Comparison of ENCODE assay signal across 16 cellular contexts in genomic region chr5:40554794-40555193, GRCh38.
DNase-seq lines count a peak whose midpoint lies in the region; ATAC-seq, FAIRE-seq and TF ChIP-seq lines count a peak whose summit lies in the region.
"Had no signal": no experiment of that assay in that cellular context is flagged by ENCODE, and none has a peak within 500 bp of the region (broad histone marks: within the 10 kb centered on the region; RNA-seq: fewer than 3 reads in every experiment).

No MANE protein-coding gene starts in this region.

- TF ChIP-seq EP300 in transverse colon (IDR thresholded peaks at IDR 0.05; ENCODE audit: low read depth) = no peak
- TF ChIP-seq EP300 in HepG2 (IDR thresholded peaks at IDR 0.05; ENCODE audit: low read depth in 2 of 2, low read length in 2 of 2) = no peak
- TF ChIP-seq EP300 in HepG2 (CRISPR knock-in tag; IDR thresholded peaks at IDR 0.05; ENCODE audit: borderline replicate concordance) = no peak

- CTCF ChIA-PET in HepG2 (lab: Yijun Ruan, JAX; ENCODE audit: low intra/inter-chr PET ratio, low total read pairs) = no interaction called here

- no peak overlapping the region for H2AFZ ChIP-seq in HepG2 (ENCODE audit: low read length)

- H3K27me3 ChIP-seq in RWPE2 (ENCODE audit: insufficient read depth, poor library complexity, severe bottlenecking) = no peaks in the 10 kb centered on the region
- no peaks in the 10 kb centered on the region for H3K27me3 ChIP-seq in transverse colon
- no peaks in the 10 kb centered on the region for H3K27me3 ChIP-seq in foreskin keratinocyte
- H3K27me3 ChIP-seq in HepG2 (ENCODE audit: control insufficient read depth in 1 of 2, insufficient read depth in 2 of 2, low read length in 2 of 2) = no peaks in the 10 kb centered on the region
- H3K27me3 ChIP-seq: BLaER1 had no signal

- no peak overlapping the region for H3K27ac Mint-ChIP-seq in activated naive CD4-positive, alpha-beta T cell treated with anti-CD3 and anti-CD28 coated beads, Interleukin-2, amount 50 U/mL, for 72 hours
- H3K27ac Mint-ChIP-seq: CD8-positive, alpha-beta memory T cell; H9 had no signal

- peaks cover 0 to 9% of the 10 kb centered on the region in 2 donors for H3K36me3 Mint-ChIP-seq in activated naive CD4-positive, alpha-beta T cell treated with anti-CD3 and anti-CD28 coated beads, Interleukin-2, amount 50 U/mL, for 72 hours
- H3K36me3 Mint-ChIP-seq: CD8-positive, alpha-beta memory T cell had no signal

- H3K4me1 ChIP-seq in RWPE2 (ENCODE audit: insufficient read depth, poor library complexity, severe bottlenecking) (peaks cover 39% of the 10 kb centered on the region), transverse colon (peaks cover 0 to 14% (median 4%) of the 10 kb centered on the region in 4 donors), foreskin keratinocyte (peaks cover 15% of the 10 kb centered on the region), HepG2 (ENCODE audit: insufficient read depth, low read length) (peaks cover 22% of the 10 kb centered on the region; the same call in 1 of the 2 replicates)
- H3K4me1 ChIP-seq: BLaER1 had no signal

- DNase-seq in EH (ENCODE audit: low read depth) (peak; percentile 13), LNCaP clone FGC (ENCODE audit: low read depth) (peak; percentile 61), RWPE2 (ENCODE audit: low spot score) (no peak), transverse colon (peak; percentile 14), foreskin keratinocyte (no peak), HepG2 (ENCODE audit: low spot score) (no peak)
- no peak for DNase-seq in activated naive CD4-positive, alpha-beta T cell treated with anti-CD3 and anti-CD28 coated beads, Interleukin-2, amount 50 U/mL, for 72 hours (ENCODE audit: low spot score in 2 of 2)
- DNase-seq: AML-193; Calu3; CD8-positive, alpha-beta memory T cell; DMS 273 treated with DMSO at 0.1 percent for 48 hours; GOT3; H9 had no signal

- no peaks in the 10 kb centered on the region for H3K9me3 Mint-ChIP-seq in activated naive CD4-positive, alpha-beta T cell treated with anti-CD3 and anti-CD28 coated beads, Interleukin-2, amount 50 U/mL, for 72 hours

- in situ Hi-C loops in transverse colon (cut with MboI; ENCODE audit: low pct_ligation_motif_present in 1 of 4, low pct_unique_long_range_greater_than_20kb in 1 of 4, low sequenced_read_pairs in 3 of 4) = no loop called here
- in situ Hi-C loops in HepG2 (cut with HindIII; ENCODE audit: extremely low pct_ligation_motif_present, low pct_unique_long_range_greater_than_20kb) = no loop called here

- no peak for TF ChIP-seq RAD21 in HepG2 (CRISPR knock-in tag; IDR thresholded peaks at IDR 0.05)

- H3K9me3 ChIP-seq in RWPE2 (ENCODE audit: severe bottlenecking) (no peaks in the 10 kb centered on the region), transverse colon (no peaks in the 10 kb centered on the region), HepG2 (ENCODE audit: low read length) (no peaks in the 10 kb centered on the region)
- H3K9me3 ChIP-seq: BLaER1 had no signal

- H3K36me3 ChIP-seq in RWPE2 (ENCODE audit: low read depth) (no peaks in the 10 kb centered on the region; the same call in 1 of the 2 replicates), transverse colon (no peaks in the 10 kb centered on the region), HepG2 (replicated peaks in 1 of 2; ENCODE audit: control insufficient read depth in 1 of 2, insufficient read depth in 2 of 2, low read length in 2 of 2) (no peaks in the 10 kb centered on the region)
- H3K36me3 ChIP-seq: BLaER1 had no signal

- H3K4me2 ChIP-seq in HepG2 (ENCODE audit: low read depth, low read length) = no peak overlapping the region
- H3K4me2 ChIP-seq: BLaER1 had no signal

- TF ChIP-seq CTCF in LNCaP clone FGC (IDR thresholded peaks at IDR 0.05; ENCODE audit: control insufficient read depth, extremely low read depth, insufficient read depth) = no peak
- TF ChIP-seq CTCF in RWPE2 (IDR thresholded peaks at IDR 0.05; ENCODE audit: poor library complexity, severe bottlenecking) = no peak
- no peak for TF ChIP-seq CTCF in transverse colon (IDR thresholded peaks at IDR 0.05)
- no peak for TF ChIP-seq CTCF in foreskin keratinocyte (conservative IDR thresholded peaks at IDR 0.05)
- TF ChIP-seq CTCF in HepG2 (CRISPR knock-in tag; IDR thresholded peaks at IDR 0.05) = no peak

- POLR2A ChIA-PET in HepG2 (lab: Yijun Ruan, JAX) = no interaction called here

- 68 to 78% methylated on average over 1 of the region's 1 CpG for WGBS in transverse colon (ENCODE audit: low coverage in 1 of 2), 2 donors
- 45% methylated on average over 1 of the region's 1 CpG for WGBS in HepG2 (ENCODE audit: low lambda C conversion rate)

- no peaks in the 10 kb centered on the region for H3K79me2 ChIP-seq in HepG2 (ENCODE audit: insufficient read depth, low read length)

- H3K27ac ChIP-seq in RWPE2 (ENCODE audit: poor library complexity, severe bottlenecking) (peak overlapping the region; percentile 100), transverse colon (no peak overlapping the region), foreskin keratinocyte (no peak overlapping the region), HepG2 (ENCODE audit: extremely low read length, insufficient read depth, low read length) (no peak overlapping the region)
- H3K27ac ChIP-seq: BLaER1 had no signal

- FAIRE-seq in HepG2 (lab: Jason Lieb, UNC) = no peak
- FAIRE-seq: GM12878, K562 had no signal

- TF ChIP-seq POLR2A in transverse colon (IDR thresholded peaks at IDR 0.05) (no peak), HepG2 (IDR thresholded peaks at IDR 0.05; ENCODE audit: insufficient read depth in 1 of 2, low read depth in 2 of 2, low read length in 2 of 2) (no peak)

- no TSS peak for BruUV-seq in HepG2 (replicated peaks; lab: Mats Ljungman, UMichigan)

- H3K4me3 ChIP-seq in LNCaP clone FGC (ENCODE audit: low read depth, low read length) = no peak overlapping the region
- no peak overlapping the region for H3K4me3 ChIP-seq in RWPE2 (ENCODE audit: severe bottlenecking)
- H3K4me3 ChIP-seq in transverse colon = no peak overlapping the region
- H3K4me3 ChIP-seq in HepG2 (replicated peaks in 1 of 3; ENCODE audit: insufficient read depth in 1 of 3, low read depth in 2 of 3, low read length in 3 of 3) = no peak overlapping the region
- H3K4me3 ChIP-seq: BLaER1, GM12878, K562 had no signal

- intact Hi-C loops in transverse colon (cut with DNase I; ENCODE audit: low total_unique reads) = no loop called here
- intact Hi-C loops in HepG2 (cut with micrococcal nuclease; ENCODE audit: unreplicated experiment) = no loop called here

- H4K20me1 ChIP-seq in HepG2 (ENCODE audit: insufficient read depth, low read length) = no peaks in the 10 kb centered on the region
- H4K20me1 ChIP-seq: BLaER1 had no signal

- no peak overlapping the region for H3K9ac ChIP-seq in HepG2 (ENCODE audit: insufficient read depth, low read depth, low read length)
- H3K9ac ChIP-seq: BLaER1 had no signal

- ATAC-seq in RWPE2 (ENCODE audit: low read depth) (no peak), foreskin keratinocyte (no peak), HepG2 (no peak)
- no peak for ATAC-seq in activated naive CD4-positive, alpha-beta T cell treated with anti-CD3 and anti-CD28 coated beads, Interleukin-2, amount 50 U/mL, for 72 hours
- ATAC-seq: GM12878, K562 had no signal

TF ChIP-seq in HepG2, 621 proteins besides CTCF, POLR2A, EP300 and RAD21:
- TF ChIP-seq ZNF790 (CRISPR knock-in tag; IDR thresholded peaks at IDR 0.05; ENCODE audit: borderline replicate concordance) (no peak), ZNF780A (CRISPR knock-in tag; IDR thresholded peaks at IDR 0.05) (no peak), SP2 (CRISPR knock-in tag; IDR thresholded peaks at IDR 0.05) (no peak), ZNF597 (CRISPR knock-in tag; IDR thresholded peaks at IDR 0.05) (no peak)

Comparison
In these comparisons a context has a peak if more than half of its experiments do, and no peak if none do; other contexts are left out.
1. DNase-seq: peak in EH (single experiment), LNCaP clone FGC (single experiment) and transverse colon (single experiment); none in RWPE2 (single experiment), activated naive CD4-positive, alpha-beta T cell treated with anti-CD3 and anti-CD28 coated beads, Interleukin-2, amount 50 U/mL, for 72 hours (0 of 2), foreskin keratinocyte (0 of 2) and HepG2 (single experiment).